In genomic region chr6:143490775-143491174, GRCh38 we compare ENCODE assay signal across 22 cellular contexts. TPM values are rescaled to one million over a fixed set of nuclear protein-coding genes. Genes with fewer than 3 reads are reported as not detected.
DNase-seq lines count a peak whose midpoint lies in the region; ATAC-seq, FAIRE-seq and TF ChIP-seq lines count a peak whose summit lies in the region.
"Had no signal": no experiment of that assay in that cellular context is flagged by ENCODE, and none has a peak within 500 bp of the region (broad histone marks: within the 10 kb centered on the region; RNA-seq: fewer than 3 reads in every experiment).

No MANE protein-coding gene starts in this region.

- intact Hi-C loops in Right ventricle myocardium inferior (cut with DNase I), result no loop called here
- intact Hi-C loops in cardiac septum (cut with DNase I), result no loop called here
- intact Hi-C loops in left cardiac atrium (cut with DNase I), result no loop called here

- no peak for TF ChIP-seq CTCF in D721Med (IDR thresholded peaks at IDR 0.05; ENCODE audit: insufficient read depth, missing control alignments)

- DNase-seq in Right ventricle myocardium inferior (ENCODE audit: missing footprints) (no peak), cardiac septum (ENCODE audit: low spot score) (no peak), RPMI7951 (ENCODE audit: low read depth) (peak; percentile 15), left cardiac atrium (no peak), stromal cell of bone marrow (ENCODE audit: low read depth) (peak; percentile 19), SW480 (ENCODE audit: low spot score) (no peak), D721Med (ENCODE audit: insufficient read length, low spot score) (no peak)
- no peak for DNase-seq in activated CD8-positive, alpha-beta memory T cell treated with anti-CD3 and anti-CD28 coated beads for 24 hours
- DNase-seq: 8988T; ACHN; BE2C; CD8-positive, alpha-beta memory T cell; DMS79 treated with DMSO at 0.1 percent for 48 hours; Kasumi-1; NCI-H146; NCI-H2029 treated with DMSO at 0.1 percent for 48 hours; NCI-H2227 treated with DMSO at 0.1 percent for 48 hours; NCI-H526 treated with DMSO at 0.1 percent for 48 hours; Peyer's patch; SJCRH30 had no signal

- ATAC-seq in Right ventricle myocardium inferior, result peak; percentile 28
- peak; percentile 12 to 61 for ATAC-seq in left cardiac atrium
- ATAC-seq: SK-N-SH treated with all-trans-retinoic acid at 6 μM for 48 hours had no signal

- no peak for FAIRE-seq in D721Med (lab: Jason Lieb, UNC)
- FAIRE-seq: GM18507 had no signal

RNA-seq across cellular contexts. Expression of gene FUCA2, which starts 20.7 kb away (rescaled TPM):
- total RNA-seq in Right ventricle myocardium inferior, result 46.1 TPM
- total RNA-seq in cardiac septum, result 37.8 TPM
- total RNA-seq in RPMI7951 (2014; rRNA removed; shearing (Covaris generic)), result 108 and 111 TPM in 2 replicates
- total RNA-seq in left cardiac atrium, result 10 to 100 TPM; 42.1 to 47.9 TPM

RNA-seq across cellular contexts. Expression of gene PEX3, which starts 40.2 kb away (rescaled TPM):
- total RNA-seq in Right ventricle myocardium inferior (19.9 TPM), cardiac septum (23.1 TPM), left cardiac atrium (10 to 100 TPM; 19.1 to 21.7 TPM)
- 28.5 and 41.6 TPM in 2 replicates for total RNA-seq in RPMI7951 (2014; rRNA removed; shearing (Covaris generic))

RNA-seq across cellular contexts. Expression of gene ADAT2, which starts 40.3 kb away (rescaled TPM):
- total RNA-seq in Right ventricle myocardium inferior (1.5 TPM), cardiac septum (2.2 TPM), left cardiac atrium (1 to 10 TPM; 1.9 to 2.9 TPM)
- 4.6 and 7.0 TPM in 2 replicates for total RNA-seq in RPMI7951 (2014; rRNA removed; shearing (Covaris generic))

Comparison
In these comparisons a context has a peak if more than half of its experiments do, and no peak if none do; other contexts are left out.
1. DNase-seq: peak in RPMI7951 (single experiment) and stromal cell of bone marrow (single experiment); none in Right ventricle myocardium inferior (single experiment), cardiac septum (single experiment), left cardiac atrium (single experiment), SW480 (single experiment), D721Med (single experiment) and activated CD8-positive, alpha-beta memory T cell treated with anti-CD3 and anti-CD28 coated beads for 24 hours (single experiment).